Comparison of ENCODE assay signal across 12 cellular contexts in genomic region chr9:129178983-129179382, GRCh38. TPM values are rescaled to one million over a fixed set of nuclear protein-coding genes. Genes with fewer than 3 reads are reported as not detected.
A peak's percentile ranks its signal among the peaks of the same experiment; 100 is the strongest.
DNase-seq lines count a peak whose midpoint lies in the region; ATAC-seq, FAIRE-seq and TF ChIP-seq lines count a peak whose summit lies in the region.
"Had no signal": no experiment of that assay in that cellular context is flagged by ENCODE, and none has a peak within 500 bp of the region (broad histone marks: within the 10 kb centered on the region; RNA-seq: fewer than 3 reads in every experiment).

No MANE protein-coding gene starts in this region.

- peaks cover 70% of the 10 kb centered on the region for H3K27me3 ChIP-seq in H7 (ENCODE audit: control insufficient read depth, insufficient read depth, low read length)
- no peaks in the 10 kb centered on the region for H3K27me3 ChIP-seq in astrocyte (ENCODE audit: insufficient read depth, low read length)
- H3K27me3 ChIP-seq: dorsolateral prefrontal cortex, Peyer's patch had no signal

- H3K4me1 Mint-ChIP-seq in astrocyte (ENCODE audit: low read depth, unreplicated experiment) (peaks cover 11% of the 10 kb centered on the region), nephron (peaks cover 36% of the 10 kb centered on the region)

- H3K4me1 ChIP-seq in astrocyte (ENCODE audit: insufficient read depth, low read length), result peaks cover 16% of the 10 kb centered on the region

- H3K79me2 ChIP-seq in astrocyte (ENCODE audit: insufficient read depth, low read length), result peaks cover 32% of the 10 kb centered on the region

- H4K20me1 ChIP-seq in astrocyte (ENCODE audit: insufficient read depth, low read length), result peaks cover 15% of the 10 kb centered on the region

- H3K4me3 ChIP-seq in H7 (ENCODE audit: insufficient read depth, low read depth, low read length) (no peak overlapping the region), astrocyte (ENCODE audit: insufficient read depth, low read depth, low read length) (no peak overlapping the region)

- H3K27ac ChIP-seq in astrocyte (ENCODE audit: low read depth, low read length), result no peak overlapping the region

- H3K36me3 Mint-ChIP-seq in astrocyte (ENCODE audit: low read depth, unreplicated experiment) (peaks cover 2% of the 10 kb centered on the region), nephron (ENCODE audit: low read depth) (no peaks in the 10 kb centered on the region)

- H3K27ac Mint-ChIP-seq in astrocyte (ENCODE audit: unreplicated experiment) (peak overlapping the region; percentile 72), nephron (peak overlapping the region; percentile 47 to 90 (median 85))

- no peak overlapping the region for H3K9ac ChIP-seq in astrocyte (ENCODE audit: low read length)

- no peaks in the 10 kb centered on the region for H3K9me3 Mint-ChIP-seq in astrocyte (ENCODE audit: unreplicated experiment)
- no peaks in the 10 kb centered on the region for H3K9me3 Mint-ChIP-seq in nephron

- no peak for ATAC-seq in HG02588 (IDR thresholded peaks at IDR 0.05; ENCODE audit: unreplicated experiment)

- peak overlapping the region; percentile 70 for H3K4me3 Mint-ChIP-seq in astrocyte (ENCODE audit: unreplicated experiment)
- peak overlapping the region; percentile 75 to 95 (median 84) for H3K4me3 Mint-ChIP-seq in nephron

- H3K36me3 ChIP-seq in H7 (replicated peaks; ENCODE audit: control insufficient read depth, insufficient read depth, low read length) (no peaks in the 10 kb centered on the region), astrocyte (ENCODE audit: insufficient read depth, low read length) (no peaks in the 10 kb centered on the region)
- H3K36me3 ChIP-seq: HAP-1, Peyer's patch had no signal

- H3K27me3 Mint-ChIP-seq in astrocyte (ENCODE audit: low read depth, unreplicated experiment) (peaks cover 31% of the 10 kb centered on the region), nephron (ENCODE audit: low read depth) (peaks cover 20% of the 10 kb centered on the region)

- FAIRE-seq in astrocyte (lab: Jason Lieb, UNC) (no peak), H54 (lab: Jason Lieb, UNC) (no peak)

- peak overlapping the region; percentile 83 for H3K4me2 ChIP-seq in astrocyte (ENCODE audit: low read length)

- TF ChIP-seq POLR2A in H54 (IDR thresholded peaks at IDR 0.05; ENCODE audit: low read depth, low read length), result no peak

- peak; percentile 16 for DNase-seq in NCI-H1105 treated with DMSO at 0.1 percent for 48 hours (lab: John Stamatoyannopoulos, UW)
- no peak for DNase-seq in NCI-H1105 (lab: John Stamatoyannopoulos, UW)
- DNase-seq in H7, result peak; percentile 96
- DNase-seq in astrocyte (ENCODE audit: low read depth), result no peak
- DNase-seq in H54 (ENCODE audit: insufficient read length, low spot score), result no peak
- no peak for DNase-seq in Kasumi-1 (lab: John Stamatoyannopoulos, UW)
- DNase-seq: dorsolateral prefrontal cortex, NCI-H1092 had no signal

- TF ChIP-seq CTCF in astrocyte (IDR thresholded peaks at IDR 0.05; ENCODE audit: insufficient read depth, low read depth, low read length), result no peak
- TF ChIP-seq CTCF in nephron (IDR thresholded peaks at IDR 0.05; ENCODE audit: unreplicated experiment in 3 of 3), result no peak

- no peaks in the 10 kb centered on the region for H3K9me3 ChIP-seq in astrocyte (ENCODE audit: insufficient read depth, low read depth, low read length)
- H3K9me3 ChIP-seq: HAP-1, Peyer's patch had no signal

- H2AFZ ChIP-seq in astrocyte (ENCODE audit: low read depth, low read length), result no peak overlapping the region

RNA-seq across cellular contexts. Expression of gene IER5L, which starts 0.9 kb away (rescaled TPM):
- 11.1 and 13.3 TPM in 2 replicates for total RNA-seq in H7 (2014; rRNA removed; shearing (Covaris generic))
- 47.0 and 55.0 TPM in 2 replicates for total RNA-seq in astrocyte

Comparison
In these comparisons a context has a peak if more than half of its experiments do, and no peak if none do; other contexts are left out.
1. DNase-seq: peak in NCI-H1105 treated with DMSO at 0.1 percent for 48 hours (single experiment) and H7 (single experiment); none in NCI-H1105 (single experiment), astrocyte (single experiment), H54 (single experiment) and Kasumi-1 (0 of 2).